ENCODE assay signal across 8 cellular contexts in genomic region chr1:147640553-147641165, GRCh38. TPM values are rescaled to one million over a fixed set of nuclear protein-coding genes. Genes with fewer than 3 reads are reported as not detected.
DNase-seq lines count a peak whose midpoint lies in the region; ATAC-seq and TF ChIP-seq lines count a peak whose summit lies in the region.

No MANE protein-coding gene starts in this region.

- H3K9me3 ChIP-seq in OCI-LY7 (ENCODE audit: low read length) (no peaks in the 10 kb centered on the region), esophagus squamous epithelium (no peaks in the 10 kb centered on the region)

- H3K36me3 ChIP-seq in OCI-LY7 (ENCODE audit: insufficient read depth, low read length) (peaks cover 9% of the 10 kb centered on the region; the same call in 1 of the 2 replicates), esophagus squamous epithelium (peaks cover 0 to 27% (median 2%) of the 10 kb centered on the region in 3 donors)

- H3K9me2 ChIP-seq in OCI-LY7 (ENCODE audit: insufficient read depth, low read length) = no peaks in the 10 kb centered on the region

- no peak overlapping the region for H3K4me2 ChIP-seq in OCI-LY7 (ENCODE audit: low read length)

- H3K4me3 Mint-ChIP-seq in neural crest cell = no peak overlapping the region
- H3K4me3 Mint-ChIP-seq in stimulated activated naive CD8-positive, alpha-beta T cell treated with anti-CD3 and anti-CD28 coated beads, Interleukin-15, amount 100 ng/mL, for 72 hours = no peak overlapping the region

- H3K27me3 ChIP-seq in esophagus squamous epithelium = no peaks in the 10 kb centered on the region

- TF ChIP-seq CTCF in OCI-LY7 (conservative IDR thresholded peaks at IDR 0.05; ENCODE audit: low read length) (peak; percentile 85), esophagus squamous epithelium (IDR thresholded peaks at IDR 0.05) (peak; percentile 46 to 83 (median 76)), neural crest cell (conservative IDR thresholded peaks at IDR 0.05) (peak; percentile 88)

- peaks cover 23% of the 10 kb centered on the region for H3K36me3 Mint-ChIP-seq in neural crest cell (ENCODE audit: low read depth)

- no peaks in the 10 kb centered on the region for H3K79me2 ChIP-seq in OCI-LY7 (ENCODE audit: insufficient read depth, low read depth, low read length)

- peak; percentile 98 for ATAC-seq in GM19463 (IDR thresholded peaks at IDR 0.05; ENCODE audit: unreplicated experiment)
- ATAC-seq in stimulated activated naive CD8-positive, alpha-beta T cell treated with anti-CD3 and anti-CD28 coated beads, Interleukin-15, amount 100 ng/mL, for 72 hours = peak; percentile 97

- H3K4me1 ChIP-seq in OCI-LY7 (ENCODE audit: insufficient read depth, low read length, poor library complexity, severe bottlenecking) (no peaks in the 10 kb centered on the region), esophagus squamous epithelium (peaks cover 3 to 14% (median 5%) of the 10 kb centered on the region in 3 donors)

- WGBS in esophagus squamous epithelium, 2 donors = 70% methylated on average over 3 of the region's 9 CpGs; no CpG with 5 or more reads in 1 of the 2 donors

- H3K27ac Mint-ChIP-seq in neural crest cell (ENCODE audit: unreplicated experiment) = no peak overlapping the region
- no peak overlapping the region for H3K27ac Mint-ChIP-seq in stimulated activated naive CD8-positive, alpha-beta T cell treated with anti-CD3 and anti-CD28 coated beads, Interleukin-15, amount 100 ng/mL, for 72 hours

- no TSS peak for BruUV-seq in OCI-LY7 (replicated peaks; lab: Mats Ljungman, UMichigan)

- intact Hi-C loops in OCI-LY7 (cut with micrococcal nuclease; ENCODE audit: unreplicated experiment) = loop anchor here (1.0 to 2.0 kb wide), 2 partner anchors 145 to 250 kb away; no protein-coding TSS in a partner anchor
- intact Hi-C loops in esophagus squamous epithelium (cut with DNase I) = loop anchor here (5.0 kb wide), 1 partner anchor 148 kb away; no protein-coding TSS in a partner anchor

- TF ChIP-seq POLR2A in esophagus squamous epithelium (IDR thresholded peaks at IDR 0.05) = no peak

- no peaks in the 10 kb centered on the region for H3K27me3 Mint-ChIP-seq in neural crest cell (ENCODE audit: low read depth)
- H3K27me3 Mint-ChIP-seq in stimulated activated naive CD8-positive, alpha-beta T cell treated with anti-CD3 and anti-CD28 coated beads, Interleukin-15, amount 100 ng/mL, for 72 hours = no peaks in the 10 kb centered on the region

- POLR2A ChIA-PET in OCI-LY7 (lab: Charles Lee) = no interaction called here

- H3K27ac ChIP-seq in OCI-LY7 (ENCODE audit: low read depth, low read length, poor library complexity, severe bottlenecking) (no peak overlapping the region), esophagus squamous epithelium (no peak overlapping the region)

- DNase-seq in COLO829 (ENCODE audit: low spot score) (peak; percentile 90), HS-5 (ENCODE audit: low read depth) (peak; percentile 31), OCI-LY7 (ENCODE audit: low spot score) (peak; percentile 81), activated T-cell treated with anti-CD3 and anti-CD28 coated beads for 4 hours (peak; percentile 75), esophagus squamous epithelium (lab: John Stamatoyannopoulos, UW) (no peak), neural crest cell (ENCODE audit: low read depth, low spot score) (peak; percentile 69)
- peak; percentile 77 to 80 for DNase-seq in stimulated activated naive CD8-positive, alpha-beta T cell treated with anti-CD3 and anti-CD28 coated beads, Interleukin-15, amount 100 ng/mL, for 72 hours

- no peaks in the 10 kb centered on the region for H3K9me3 Mint-ChIP-seq in neural crest cell
- H3K9me3 Mint-ChIP-seq in stimulated activated naive CD8-positive, alpha-beta T cell treated with anti-CD3 and anti-CD28 coated beads, Interleukin-15, amount 100 ng/mL, for 72 hours = no peaks in the 10 kb centered on the region

- H4K20me1 ChIP-seq in OCI-LY7 (ENCODE audit: insufficient read depth, low read length) = no peaks in the 10 kb centered on the region

- H3K4me3 ChIP-seq in OCI-LY7 (ENCODE audit: low read depth, low read length, poor library complexity, severe bottlenecking) (no peak overlapping the region), esophagus squamous epithelium (no peak overlapping the region)

- peaks cover 8% of the 10 kb centered on the region for H3K4me1 Mint-ChIP-seq in neural crest cell
- peaks cover 23% of the 10 kb centered on the region for H3K4me1 Mint-ChIP-seq in stimulated activated naive CD8-positive, alpha-beta T cell treated with anti-CD3 and anti-CD28 coated beads, Interleukin-15, amount 100 ng/mL, for 72 hours

- CTCF ChIA-PET in OCI-LY7 (lab: Charles Lee; ENCODE audit: unreplicated experiment) = interaction anchor here (0.9 kb wide), 1 partner anchor 95 kb away, joined by 3 read pairs; no protein-coding TSS in a partner anchor

- H2AFZ ChIP-seq in OCI-LY7 (ENCODE audit: low read length) = no peak overlapping the region

RNA-seq across cellular contexts. Expression of gene ACP6, which starts 29.7 kb away (rescaled TPM):
- total RNA-seq in OCI-LY7 (2014; rRNA removed; shearing (Covaris generic)) = 17.5 and 20.0 TPM in 2 replicates
- 37.8 and 38.6 TPM in 2 replicates for total RNA-seq in OCI-LY7 (2022)
- total RNA-seq in esophagus squamous epithelium = 10 to 100 TPM in 2 of 4 donors, 1 to 10 TPM in 2; 3.5 to 12.4 (median 8.4) TPM
- 21.8 and 22.1 TPM in 2 replicates for total RNA-seq in neural crest cell
